ENCODE assay signal across 13 cellular contexts in genomic region chr7:92693519-92693918, GRCh38.
"Had no signal": no experiment of that assay in that cellular context is flagged by ENCODE, and none has a peak within 500 bp of the region (broad histone marks: within the 10 kb centered on the region; RNA-seq: fewer than 3 reads in every experiment).

No MANE protein-coding gene starts in this region.

- H3K4me3 Mint-ChIP-seq: immature natural killer cell, neural crest cell had no signal

- H3K27ac ChIP-seq: esophagus squamous epithelium, thoracic aorta had no signal

- H3K27me3 ChIP-seq: esophagus squamous epithelium, pancreas, stomach had no signal

- H3K9me3 ChIP-seq: esophagus squamous epithelium, pancreas, stomach, thoracic aorta had no signal

- DNase-seq: activated naive CD4-positive, alpha-beta T cell treated with anti-CD3 and anti-CD28 coated beads, Interleukin-2, amount 50 U/mL, for 16 hours; aorta; esophagus squamous epithelium; foreskin fibroblast; glutamatergic neuron; immature natural killer cell; left colon; pancreas; stimulated activated CD4-positive, alpha-beta T cell treated with anti-CD3 and anti-CD28 coated beads, Interleukin-4, amount 100 ng/mL, for 1 hour; stimulated activated CD8-positive, alpha-beta memory T cell treated with anti-CD3 and anti-CD28 coated beads, Interleukin-4, amount 100 ng/mL, for 48 hours; stomach had no signal

- H3K4me3 ChIP-seq: esophagus squamous epithelium, pancreas, stomach, thoracic aorta had no signal

- ATAC-seq: left colon, pancreas had no signal

- H3K36me3 ChIP-seq: esophagus squamous epithelium, pancreas, stomach, thoracic aorta had no signal

- H3K9me3 Mint-ChIP-seq: immature natural killer cell, neural crest cell had no signal
